Comparison of ENCODE assay signal across 8 cellular contexts in genomic region chr1:224356685-224357625, GRCh38. TPM values are rescaled to one million over a fixed set of nuclear protein-coding genes. Genes with fewer than 3 reads are reported as not detected.
DNase-seq lines count a peak whose midpoint lies in the region; ATAC-seq and TF ChIP-seq lines count a peak whose summit lies in the region.

Gene CNIH4 (plus strand): TSS chr1:224356879. CDS start chr1:224356925, 46 bp downstream.

- H3K9me3 Mint-ChIP-seq in activated T-helper 2 cell treated with anti-CD3 and anti-CD28 coated beads, Interferon-gamma antibody, Interleukin-2, Interleukin-4, amounts not matched to agents 10 μg/mL and 5 μg/mL and 100 μg/mL, durations not matched to agents 14 hours and 24 hours and 36 hours, result no peaks in the 10 kb centered on the region
- H3K9me3 Mint-ChIP-seq in natural killer cell, result no peaks in the 10 kb centered on the region

- ATAC-seq in RWPE2 (ENCODE audit: low read depth) (peak; percentile 96), natural killer cell (peak; percentile 97 to 99 (median 98))

- H3K4me3 ChIP-seq in LNCaP clone FGC (ENCODE audit: low read depth, low read length) (peak within 1 kb of the TSS; percentile 69), RWPE2 (ENCODE audit: severe bottlenecking) (peak within 1 kb of the TSS; percentile 89)

- peaks cover 23% of the 10 kb centered on the region for H3K36me3 Mint-ChIP-seq in activated T-helper 2 cell treated with anti-CD3 and anti-CD28 coated beads, Interferon-gamma antibody, Interleukin-2, Interleukin-4, amounts not matched to agents 10 μg/mL and 5 μg/mL and 100 μg/mL, durations not matched to agents 14 hours and 24 hours and 36 hours (ENCODE audit: low read depth)
- no peaks in the 10 kb centered on the region for H3K36me3 Mint-ChIP-seq in natural killer cell

- peak; percentile 96 for DNase-seq in Daoy (ENCODE audit: low read depth)
- DNase-seq in GOT3 (lab: John Stamatoyannopoulos, UW), result peak; percentile 54
- DNase-seq in LNCaP clone FGC (ENCODE audit: low read depth), result peak; percentile 88
- peak; percentile 80 for DNase-seq in RWPE2 (ENCODE audit: low spot score)
- peak; percentile 88 for DNase-seq in activated T-helper 2 cell treated with anti-CD3 and anti-CD28 coated beads, Interferon-gamma antibody, Interleukin-2, Interleukin-4, amounts not matched to agents 10 μg/mL and 5 μg/mL and 100 μg/mL, durations not matched to agents 14 hours and 24 hours and 36 hours (ENCODE audit: low spot score)
- DNase-seq in fibroblast of peridontal ligament (ENCODE audit: extremely low read depth), result peak; percentile 96
- DNase-seq in natural killer cell, result peak; percentile 78
- peak; percentile 88 for DNase-seq in stimulated activated naive CD4-positive, alpha-beta T cell treated with Interleukin-2 at 50 U/mL for 16 hours (lab: John Stamatoyannopoulos, UW)

- H3K27ac ChIP-seq in RWPE2 (ENCODE audit: poor library complexity, severe bottlenecking), result peak within 1 kb of the TSS; percentile 55

- H3K4me3 Mint-ChIP-seq in activated T-helper 2 cell treated with anti-CD3 and anti-CD28 coated beads, Interferon-gamma antibody, Interleukin-2, Interleukin-4, amounts not matched to agents 10 μg/mL and 5 μg/mL and 100 μg/mL, durations not matched to agents 14 hours and 24 hours and 36 hours (ENCODE audit: low read depth), result peak within 1 kb of the TSS; percentile 94
- H3K4me3 Mint-ChIP-seq in natural killer cell, result peak within 1 kb of the TSS; percentile 95

- intact Hi-C loops in activated T-helper 2 cell treated with anti-CD3 and anti-CD28 coated beads, Interferon-gamma antibody, Interleukin-2, Interleukin-4, amounts not matched to agents 10 μg/mL and 5 μg/mL and 100 μg/mL, durations not matched to agents 14 hours and 24 hours and 36 hours (cut with micrococcal nuclease), result loop anchor here (1.0 kb wide), 3 partner anchors 11 to 77 kb away; partner anchors contain the start of gene WDR26
- intact Hi-C loops in natural killer cell (cut with micrococcal nuclease), result loop anchor here (1.0 to 10.0 kb wide), 4 partner anchors 20 to 362 kb away; partner anchors contain the start of genes NVL and WDR26

- H3K9me3 ChIP-seq in RWPE2 (ENCODE audit: severe bottlenecking), result no peaks in the 10 kb centered on the region

- TF ChIP-seq CTCF in LNCaP clone FGC (IDR thresholded peaks at IDR 0.05; ENCODE audit: control insufficient read depth, extremely low read depth, insufficient read depth) (no peak), RWPE2 (IDR thresholded peaks at IDR 0.05; ENCODE audit: poor library complexity, severe bottlenecking) (no peak), natural killer cell (IDR thresholded peaks at IDR 0.05) (no peak)

- no peaks in the 10 kb centered on the region for H3K27me3 Mint-ChIP-seq in activated T-helper 2 cell treated with anti-CD3 and anti-CD28 coated beads, Interferon-gamma antibody, Interleukin-2, Interleukin-4, amounts not matched to agents 10 μg/mL and 5 μg/mL and 100 μg/mL, durations not matched to agents 14 hours and 24 hours and 36 hours (ENCODE audit: low read depth)
- H3K27me3 Mint-ChIP-seq in natural killer cell (ENCODE audit: low read depth in 2 of 2), result no peaks in the 10 kb centered on the region

- peak within 1 kb of the TSS; percentile 89 for H3K27ac Mint-ChIP-seq in activated T-helper 2 cell treated with anti-CD3 and anti-CD28 coated beads, Interferon-gamma antibody, Interleukin-2, Interleukin-4, amounts not matched to agents 10 μg/mL and 5 μg/mL and 100 μg/mL, durations not matched to agents 14 hours and 24 hours and 36 hours
- peak within 1 kb of the TSS; percentile 85 to 94 for H3K27ac Mint-ChIP-seq in natural killer cell

- H3K36me3 ChIP-seq in RWPE2 (ENCODE audit: low read depth), result peaks cover 4% of the 10 kb centered on the region; the same call in 1 of the 2 replicates

- H3K4me1 Mint-ChIP-seq in activated T-helper 2 cell treated with anti-CD3 and anti-CD28 coated beads, Interferon-gamma antibody, Interleukin-2, Interleukin-4, amounts not matched to agents 10 μg/mL and 5 μg/mL and 100 μg/mL, durations not matched to agents 14 hours and 24 hours and 36 hours (ENCODE audit: low read depth), result peaks cover 32% of the 10 kb centered on the region
- peaks cover 39% of the 10 kb centered on the region in 2 donors for H3K4me1 Mint-ChIP-seq in natural killer cell

- no peaks in the 10 kb centered on the region for H3K4me1 ChIP-seq in RWPE2 (ENCODE audit: insufficient read depth, poor library complexity, severe bottlenecking)

- no peaks in the 10 kb centered on the region for H3K27me3 ChIP-seq in RWPE2 (ENCODE audit: insufficient read depth, poor library complexity, severe bottlenecking)

RNA-seq across cellular contexts. Expression of gene CNIH4, which starts in this region (rescaled TPM):
- 73.3 and 98.9 TPM in 2 replicates for total RNA-seq in Daoy (2014; rRNA removed; shearing (Covaris generic))
- 60.2 and 60.7 TPM in 2 replicates for total RNA-seq in activated T-helper 2 cell treated with anti-CD3 and anti-CD28 coated beads, Interferon-gamma antibody, Interleukin-2, Interleukin-4, amounts not matched to agents 10 μg/mL and 5 μg/mL and 100 μg/mL, durations not matched to agents 14 hours and 24 hours and 36 hours
- total RNA-seq in natural killer cell, result 10 to 100 TPM; 20.4 to 32.4 (median 27.3) TPM

Comparison
In these comparisons a context has a peak if more than half of its experiments do, and no peak if none do; other contexts are left out.
1. Peak in every context shown above with its lines: DNase-seq, ATAC-seq, H3K4me3 ChIP-seq and H3K27ac ChIP-seq.